ENCODE assay signal across 20 cellular contexts in genomic region chr9:133916159-133916541, GRCh38.
DNase-seq lines count a peak whose midpoint lies in the region; ATAC-seq and TF ChIP-seq lines count a peak whose summit lies in the region.
"Had no signal": no experiment of that assay in that cellular context is flagged by ENCODE, and none has a peak within 500 bp of the region (broad histone marks: within the 10 kb centered on the region; RNA-seq: fewer than 3 reads in every experiment).

No MANE protein-coding gene starts in this region.

- H3F3A ChIP-seq in GM23338 (replicated peaks; ENCODE audit: low read depth), result no peaks in the 10 kb centered on the region

- H3K27me3 ChIP-seq in GM23338 (ENCODE audit: insufficient read depth), result no peaks in the 10 kb centered on the region
- no peaks in the 10 kb centered on the region for H3K27me3 ChIP-seq in CD8-positive, alpha-beta T cell (ENCODE audit: insufficient read depth, low read length)
- H3K27me3 ChIP-seq in WERI-Rb-1 (ENCODE audit: insufficient read depth, low read depth, severe bottlenecking), result no peaks in the 10 kb centered on the region
- no peaks in the 10 kb centered on the region for H3K27me3 ChIP-seq in hepatocyte
- H3K27me3 ChIP-seq: BE2C, brain microvascular endothelial cell, testis had no signal

- CTCF ChIA-PET in CD8-positive, alpha-beta T cell (lab: Charles Lee), result no interaction called here

- POLR2A ChIA-PET in CD8-positive, alpha-beta T cell (lab: Charles Lee), result no interaction called here

- no peak overlapping the region for H3K4me2 ChIP-seq in GM23338
- no peak overlapping the region for H3K4me2 ChIP-seq in hepatocyte

- H3K4me1 ChIP-seq in GM23338 (ENCODE audit: insufficient read depth) (peaks cover 5% of the 10 kb centered on the region), hepatocyte (ENCODE audit: insufficient read depth) (peaks cover 29% of the 10 kb centered on the region)
- no peaks in the 10 kb centered on the region for H3K4me1 ChIP-seq in CD8-positive, alpha-beta T cell (ENCODE audit: insufficient read depth, low read length)
- H3K4me1 ChIP-seq: testis had no signal

- peaks cover 43% of the 10 kb centered on the region for H3K4me1 Mint-ChIP-seq in GM23338
- peaks cover 74% of the 10 kb centered on the region for H3K4me1 Mint-ChIP-seq in glutamatergic neuron (ENCODE audit: low read depth, unreplicated experiment)
- peaks cover 36% of the 10 kb centered on the region for H3K4me1 Mint-ChIP-seq in progenitor cell of endocrine pancreas (ENCODE audit: low read depth)
- no peaks in the 10 kb centered on the region for H3K4me1 Mint-ChIP-seq in CD8-positive, alpha-beta T cell (ENCODE audit: low read depth)

- no peak overlapping the region for H3K4me3 ChIP-seq in GM23338
- no peak overlapping the region for H3K4me3 ChIP-seq in CD8-positive, alpha-beta T cell (ENCODE audit: low read depth, low read length)
- no peak overlapping the region for H3K4me3 ChIP-seq in WERI-Rb-1 (ENCODE audit: low read depth, low read length)
- no peak overlapping the region for H3K4me3 ChIP-seq in hepatocyte
- H3K4me3 ChIP-seq: testis had no signal

- H3K79me2 ChIP-seq in GM23338 (replicated peaks; ENCODE audit: insufficient read depth) (peaks cover 52% of the 10 kb centered on the region), hepatocyte (peaks cover 87% of the 10 kb centered on the region)

- H3K9me3 Mint-ChIP-seq in GM23338 (no peaks in the 10 kb centered on the region), glutamatergic neuron (ENCODE audit: unreplicated experiment) (peaks cover 49% of the 10 kb centered on the region), progenitor cell of endocrine pancreas (ENCODE audit: low read depth) (no peaks in the 10 kb centered on the region)
- H3K9me3 Mint-ChIP-seq in CD8-positive, alpha-beta T cell, result no peaks in the 10 kb centered on the region
- H3K9me3 Mint-ChIP-seq: memory B cell had no signal

- peak overlapping the region; percentile 56; the same call in 1 of the 2 replicates for H3K27ac Mint-ChIP-seq in GM23338
- H3K27ac Mint-ChIP-seq in glutamatergic neuron (ENCODE audit: unreplicated experiment), result peak overlapping the region; percentile 77
- H3K27ac Mint-ChIP-seq in progenitor cell of endocrine pancreas, result peak overlapping the region; percentile 86
- H3K27ac Mint-ChIP-seq in CD8-positive, alpha-beta T cell, result no peak overlapping the region

- H4K20me1 ChIP-seq in GM23338 (replicated peaks; ENCODE audit: insufficient read depth), result no peaks in the 10 kb centered on the region; the same call in 1 of the 2 replicates
- H4K20me1 ChIP-seq in hepatocyte (ENCODE audit: insufficient read depth, poor library complexity, severe bottlenecking), result peaks cover 19% of the 10 kb centered on the region

- H3K9me3 ChIP-seq in CD8-positive, alpha-beta T cell (ENCODE audit: low read length), result no peaks in the 10 kb centered on the region
- H3K9me3 ChIP-seq in WERI-Rb-1 (ENCODE audit: severe bottlenecking) (no peaks in the 10 kb centered on the region), hepatocyte (ENCODE audit: low read depth) (no peaks in the 10 kb centered on the region)
- H3K9me3 ChIP-seq: BE2C, testis had no signal

- DNase-seq in GM23338 (ENCODE audit: low spot score), result no peak
- peak; percentile 94 for DNase-seq in astrocyte of the hippocampus (ENCODE audit: low read depth, low spot score)
- no peak for DNase-seq in glutamatergic neuron
- DNase-seq in progenitor cell of endocrine pancreas (ENCODE audit: low spot score, unreplicated experiment), result no peak
- no peak for DNase-seq in CD8-positive, alpha-beta T cell
- DNase-seq in WERI-Rb-1, result no peak
- DNase-seq in hepatocyte (ENCODE audit: low spot score), result no peak
- DNase-seq: activated CD4-positive, alpha-beta T cell treated with anti-CD3 and anti-CD28 coated beads for 4 hours; activated CD8-positive, alpha-beta memory T cell treated with anti-CD3 and anti-CD28 coated beads, Interleukin-2, amount 50 U/mL, for 48 hours; activated gamma-delta T cell treated with Interleukin-2 at 50 U/mL for 16 hours; BE2C; brain microvascular endothelial cell; effector CD4-positive, alpha-beta T cell; MM.1S; NCI-H2029 treated with DMSO at 0.1 percent for 48 hours; NCI-H524 treated with DMSO at 0.1 percent for 48 hours; T1000; testis had no signal

- ATAC-seq in GM23338 (no peak), GM18907 (IDR thresholded peaks at IDR 0.05; ENCODE audit: unreplicated experiment) (no peak)
- no peak for ATAC-seq in CD8-positive, alpha-beta T cell

- H3K9me2 ChIP-seq in GM23338 (ENCODE audit: insufficient read depth), result no peaks in the 10 kb centered on the region
- H3K9me2 ChIP-seq in hepatocyte (replicated peaks; ENCODE audit: insufficient read depth), result no peaks in the 10 kb centered on the region

- H3K4me3 Mint-ChIP-seq in GM23338 (no peak overlapping the region), glutamatergic neuron (ENCODE audit: unreplicated experiment) (peak overlapping the region; percentile 43), progenitor cell of endocrine pancreas (ENCODE audit: low read depth) (no peak overlapping the region)
- H3K4me3 Mint-ChIP-seq in CD8-positive, alpha-beta T cell, result no peak overlapping the region
- H3K4me3 Mint-ChIP-seq: memory B cell had no signal

- H3K36me3 ChIP-seq in GM23338 (ENCODE audit: insufficient read depth) (no peaks in the 10 kb centered on the region), WERI-Rb-1 (no peaks in the 10 kb centered on the region), hepatocyte (replicated peaks; ENCODE audit: insufficient read depth, low read depth) (no peaks in the 10 kb centered on the region)
- H3K36me3 ChIP-seq in CD8-positive, alpha-beta T cell (ENCODE audit: insufficient read depth, low read length), result no peaks in the 10 kb centered on the region
- H3K36me3 ChIP-seq: brain microvascular endothelial cell had no signal

- H2AFZ ChIP-seq in GM23338, result no peak overlapping the region
- no peak overlapping the region for H2AFZ ChIP-seq in hepatocyte

- no peaks in the 10 kb centered on the region for H3K36me3 Mint-ChIP-seq in GM23338 (ENCODE audit: low read depth)
- no peaks in the 10 kb centered on the region for H3K36me3 Mint-ChIP-seq in glutamatergic neuron (ENCODE audit: unreplicated experiment)
- H3K36me3 Mint-ChIP-seq in progenitor cell of endocrine pancreas (ENCODE audit: insufficient read depth), result peaks cover 2% of the 10 kb centered on the region
- no peaks in the 10 kb centered on the region for H3K36me3 Mint-ChIP-seq in CD8-positive, alpha-beta T cell

- 93% methylated on average over 12 of the region's 16 CpGs for WGBS in hepatocyte (ENCODE audit: low lambda C conversion rate, missing lambda C conversion rate)

- 0 out of 2 replicates have a peak overlapping the region, but pooled peaks have one; percentile 26 for H3K27ac ChIP-seq in GM23338 (ENCODE audit: low read depth)
- no peak overlapping the region for H3K27ac ChIP-seq in CD8-positive, alpha-beta T cell (ENCODE audit: low read depth, low read length)
- H3K27ac ChIP-seq in WERI-Rb-1, result no peak overlapping the region; the same call in 1 of the 2 replicates
- H3K27ac ChIP-seq in hepatocyte, result no peak overlapping the region
- H3K27ac ChIP-seq: brain microvascular endothelial cell, testis had no signal

- intact Hi-C loops in CD8-positive, alpha-beta T cell (cut with DNase I, micrococcal nuclease), result no loop called here

- H3K27me3 Mint-ChIP-seq in GM23338 (ENCODE audit: insufficient read depth, low read depth, poor library complexity) (peaks cover 12% of the 10 kb centered on the region), glutamatergic neuron (ENCODE audit: unreplicated experiment) (peaks cover 35% of the 10 kb centered on the region), progenitor cell of endocrine pancreas (no peaks in the 10 kb centered on the region)
- H3K27me3 Mint-ChIP-seq in CD8-positive, alpha-beta T cell (ENCODE audit: low read depth), result peaks cover 2% of the 10 kb centered on the region
- H3K27me3 Mint-ChIP-seq: memory B cell had no signal

- TF ChIP-seq CTCF in GM23338 (conservative IDR thresholded peaks at IDR 0.05; ENCODE audit: low read depth in 2 of 2) (no peak), glutamatergic neuron (IDR thresholded peaks at IDR 0.05; ENCODE audit: partially characterized antibody, unreplicated experiment) (no peak), progenitor cell of endocrine pancreas (IDR thresholded peaks at IDR 0.05; ENCODE audit: unreplicated experiment) (no peak), WERI-Rb-1 (IDR thresholded peaks at IDR 0.05; ENCODE audit: low read depth, low read length) (no peak), hepatocyte (IDR thresholded peaks at IDR 0.05; ENCODE audit: poor library complexity) (no peak)
- TF ChIP-seq CTCF in CD8-positive, alpha-beta T cell (IDR thresholded peaks at IDR 0.05), result no peak

TF ChIP-seq in GM23338, 12 proteins besides CTCF, POLR2A, EP300 and RAD21 (continues in another document):
- no peak for TF ChIP-seq ZNF114 (CRISPR knock-in tag; IDR thresholded peaks at IDR 0.05)
